ENCODE assay signal across 8 cellular contexts in the genomic region with DNA sequence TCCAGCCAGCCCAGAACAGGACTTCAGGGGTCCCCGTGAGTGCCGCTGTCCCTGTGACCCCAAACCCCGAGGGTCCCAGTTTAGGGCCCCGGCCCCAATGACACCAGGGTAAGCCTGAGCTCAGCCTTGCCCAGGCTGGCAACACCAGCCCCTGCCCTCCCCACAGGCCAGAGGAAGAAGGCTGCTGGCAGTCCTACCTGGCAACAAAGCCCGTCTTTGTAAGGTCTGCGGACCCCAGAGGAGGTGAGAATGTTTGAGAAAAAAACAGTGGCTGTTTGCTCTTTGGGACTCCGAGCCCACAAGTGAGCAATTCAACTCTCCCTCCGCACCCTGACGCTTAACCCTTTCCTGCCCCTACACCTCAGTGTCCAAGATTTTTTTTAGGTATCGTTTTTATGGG. TPM values are rescaled to one million over a fixed set of nuclear protein-coding genes. Genes with fewer than 3 reads are reported as not detected.
A peak's percentile ranks its signal among the peaks of the same experiment; 100 is the strongest.
DNase-seq lines count a peak whose midpoint lies in the region; ATAC-seq and TF ChIP-seq lines count a peak whose summit lies in the region.

No MANE protein-coding gene starts in this region.

- H3K4me1 ChIP-seq in MM.1S (ENCODE audit: low read length): no peaks in the 10 kb centered on the region
- H3K4me1 ChIP-seq in transverse colon: peaks cover 3 to 31% (median 30%) of the 10 kb centered on the region in 4 donors

- H3K4me1 Mint-ChIP-seq in central memory CD8-positive, alpha-beta T cell: peaks cover 23% of the 10 kb centered on the region

- H3K9me3 ChIP-seq in MM.1S (replicated peaks; ENCODE audit: insufficient read depth, low read length) (no peaks in the 10 kb centered on the region), transverse colon (no peaks in the 10 kb centered on the region)

- H3K9ac ChIP-seq in MM.1S (ENCODE audit: low read length): no peak overlapping the region

- H3F3A ChIP-seq in MM.1S (ENCODE audit: insufficient read depth, low read length): no peaks in the 10 kb centered on the region

- DNase-seq in COLO829 (ENCODE audit: low spot score) (peak; percentile 79), MM.1S (no peak), mesenteric fat pad (ENCODE audit: low spot score) (peak; percentile 83), transverse colon (no peak), NCI-H187 (lab: John Stamatoyannopoulos, UW) (no peak), NCI-H2107 (lab: John Stamatoyannopoulos, UW) (no peak)
- no peak for DNase-seq in central memory CD8-positive, alpha-beta T cell (ENCODE audit: low spot score in 2 of 2)
- DNase-seq in effector CD4-positive, alpha-beta T cell: no peak

- no peaks in the 10 kb centered on the region for H3K9me3 Mint-ChIP-seq in central memory CD8-positive, alpha-beta T cell

- H3K27ac ChIP-seq in MM.1S (ENCODE audit: low read length) (no peak overlapping the region), transverse colon (peak overlapping the region; percentile 75 to 87 (median 80))

- H3K4me3 ChIP-seq in MM.1S (ENCODE audit: low read length) (no peak overlapping the region), transverse colon (peak overlapping the region; percentile 66 to 96 (median 73))

- no peaks in the 10 kb centered on the region for H3K27me3 ChIP-seq in MM.1S (replicated peaks; ENCODE audit: insufficient read depth, low read length)
- no peaks in the 10 kb centered on the region for H3K27me3 ChIP-seq in transverse colon

- peak overlapping the region; percentile 70 for H3K4me3 Mint-ChIP-seq in central memory CD8-positive, alpha-beta T cell

- no peaks in the 10 kb centered on the region for H3K79me2 ChIP-seq in MM.1S (ENCODE audit: low read length)

- intact Hi-C loops in transverse colon (cut with DNase I; ENCODE audit: low total_unique reads): no loop called here

- H3K36me3 ChIP-seq in MM.1S (replicated peaks; ENCODE audit: insufficient read depth, low read length) (no peaks in the 10 kb centered on the region), transverse colon (no peaks in the 10 kb centered on the region)

- no peaks in the 10 kb centered on the region for H3K27me3 Mint-ChIP-seq in central memory CD8-positive, alpha-beta T cell

- in situ Hi-C loops in transverse colon (cut with MboI; ENCODE audit: low pct_ligation_motif_present in 1 of 4, low pct_unique_long_range_greater_than_20kb in 1 of 4, low sequenced_read_pairs in 3 of 4): loop anchor here in 1 of 4 donors (10.0 kb wide), 1 partner anchor 95 kb away; the partner anchor contains the start of gene SBNO1

- H4K20me1 ChIP-seq in MM.1S (ENCODE audit: insufficient read depth, low read length): no peaks in the 10 kb centered on the region

- ATAC-seq in central memory CD8-positive, alpha-beta T cell (replicated peaks; ENCODE audit: extremely low read depth, poor library complexity, severe bottlenecking): no peak

- no peak for TF ChIP-seq EP300 in transverse colon (IDR thresholded peaks at IDR 0.05; ENCODE audit: low read depth)

- WGBS in transverse colon (ENCODE audit: low coverage in 1 of 2), 2 donors: 0% methylated on average over 3 to 10 of the region's 10 CpGs

- peaks cover 8% of the 10 kb centered on the region for H3K36me3 Mint-ChIP-seq in central memory CD8-positive, alpha-beta T cell (ENCODE audit: insufficient read depth)

- no peaks in the 10 kb centered on the region for H3K9me2 ChIP-seq in MM.1S (replicated peaks; ENCODE audit: insufficient read depth, low read length)

- no peak for TF ChIP-seq POLR2A in transverse colon (IDR thresholded peaks at IDR 0.05)

- TF ChIP-seq CTCF in MM.1S (IDR thresholded peaks at IDR 0.05; ENCODE audit: low read length): no peak
- no peak for TF ChIP-seq CTCF in transverse colon (IDR thresholded peaks at IDR 0.05)

- H3K4me2 ChIP-seq in MM.1S (ENCODE audit: low read depth, low read length): peak overlapping the region; percentile 62

- H3K27ac Mint-ChIP-seq in central memory CD8-positive, alpha-beta T cell (ENCODE audit: low read depth): no peak overlapping the region

- H2AFZ ChIP-seq in MM.1S (ENCODE audit: low read length): no peak overlapping the region

RNA-seq across cellular contexts. Expression of gene CDK2AP1, which starts 1.7 kb away (rescaled TPM):
- 105 TPM for total RNA-seq in mesenteric fat pad
- 10 to 100 TPM; 14.2 to 60.5 (median 45.6) TPM for total RNA-seq in transverse colon

RNA-seq across cellular contexts. Expression of gene MTRFR, which starts 36.7 kb away (rescaled TPM):
- total RNA-seq in mesenteric fat pad: 5.4 TPM
- total RNA-seq in transverse colon: 10 to 100 TPM in 2 of 4 donors, 1 to 10 TPM in 2; 3.6 to 19.2 (median 9.7) TPM

RNA-seq across cellular contexts. Expression of gene MPHOSPH9, which starts 37.0 kb away (rescaled TPM):
- total RNA-seq in mesenteric fat pad: 12.8 TPM
- total RNA-seq in transverse colon: 10 to 100 TPM; 15.6 to 90.9 (median 40.7) TPM

Comparison
In these comparisons a context has a peak if more than half of its experiments do, and no peak if none do; other contexts are left out.
1. DNase-seq: peak in COLO829 (single experiment) and mesenteric fat pad (single experiment); none in MM.1S (single experiment), central memory CD8-positive, alpha-beta T cell (0 of 2), transverse colon (single experiment), NCI-H187 (0 of 2), effector CD4-positive, alpha-beta T cell (single experiment) and NCI-H2107 (single experiment).